In the genomic region with DNA sequence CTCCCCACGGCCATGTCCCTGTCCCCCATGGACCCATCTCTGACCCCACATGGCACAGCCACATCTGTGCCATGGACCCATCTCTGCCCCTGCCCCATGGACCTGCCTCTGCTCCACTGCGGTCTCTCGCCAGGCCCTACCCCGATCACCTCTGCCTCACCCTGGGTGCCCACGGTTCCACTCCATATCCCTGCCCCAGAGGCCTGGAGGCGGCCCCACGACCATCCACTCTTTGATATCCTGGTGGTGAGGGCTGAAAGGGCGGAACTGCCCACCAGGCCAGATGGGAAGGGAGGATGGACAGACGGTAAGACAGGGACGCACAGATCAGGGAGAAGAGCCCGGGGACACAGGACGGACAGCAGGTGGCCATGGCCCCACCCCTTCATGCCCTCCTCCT, we compare ENCODE assay signal across 13 cellular contexts. TPM values are rescaled to one million over a fixed set of nuclear protein-coding genes. Genes with fewer than 3 reads are reported as not detected.
DNase-seq lines count a peak whose midpoint lies in the region; ATAC-seq, FAIRE-seq and TF ChIP-seq lines count a peak whose summit lies in the region.
"Had no signal": no experiment of that assay in that cellular context is flagged by ENCODE, and none has a peak within 500 bp of the region (broad histone marks: within the 10 kb centered on the region; RNA-seq: fewer than 3 reads in every experiment).

No MANE protein-coding gene starts in this region.

- H4K8ac ChIP-seq in mesenchymal stem cell (ENCODE audit: low read length), result peak overlapping the region; percentile 41

- H2BK15ac ChIP-seq in mesenchymal stem cell (ENCODE audit: low read depth, poor library complexity, severe bottlenecking), result no peak overlapping the region

- H3K4me1 ChIP-seq in HEK293 (ENCODE audit: control insufficient read depth, insufficient read depth, low read length) (no peaks in the 10 kb centered on the region; the same call in 1 of the 2 replicates), astrocyte (ENCODE audit: insufficient read depth, low read length) (peaks cover 12% of the 10 kb centered on the region), mesenchymal stem cell (ENCODE audit: control insufficient read depth, insufficient read depth, low read depth, low read length) (peaks cover 52% of the 10 kb centered on the region)

- peak overlapping the region; percentile 16; the same call in 1 of the 2 replicates for H3K4me3 ChIP-seq in AG10803 (ENCODE audit: low read length)
- H3K4me3 ChIP-seq in HEK293 (ENCODE audit: low read depth, low read length), result no peak overlapping the region
- H3K4me3 ChIP-seq in astrocyte (ENCODE audit: insufficient read depth, low read depth, low read length), result peak overlapping the region; percentile 33
- H3K4me3 ChIP-seq in mesenchymal stem cell (ENCODE audit: insufficient read depth in 1 of 2, low read depth in 1 of 2, low read length in 2 of 2), result no peak overlapping the region

- H2BK120ac ChIP-seq in mesenchymal stem cell (ENCODE audit: low read depth, low read length), result peak overlapping the region; percentile 42

- 69% methylated on average over 12 of the region's 12 CpGs for WGBS in mesenchymal stem cell

- H3K9ac ChIP-seq in astrocyte (ENCODE audit: low read length) (no peak overlapping the region), mesenchymal stem cell (ENCODE audit: low read length) (no peak overlapping the region)

- H2AFZ ChIP-seq in astrocyte (ENCODE audit: low read depth, low read length) (no peak overlapping the region), mesenchymal stem cell (ENCODE audit: low read depth, low read length) (no peak overlapping the region)

- peaks cover 10% of the 10 kb centered on the region for H3K4me1 Mint-ChIP-seq in astrocyte (ENCODE audit: low read depth, unreplicated experiment)

- peak overlapping the region; percentile 58 for H3K4me2 ChIP-seq in astrocyte (ENCODE audit: low read length)
- no peak overlapping the region for H3K4me2 ChIP-seq in mesenchymal stem cell (ENCODE audit: low read length, poor library complexity, severe bottlenecking)

- FAIRE-seq in astrocyte (lab: Jason Lieb, UNC), result no peak
- FAIRE-seq: D721Med, GM18507 had no signal

- CTCF ChIA-PET in HEK293 (lab: Yijun Ruan, JAX), result no interaction called here

- peaks cover 16% of the 10 kb centered on the region for H3K79me1 ChIP-seq in mesenchymal stem cell (replicated peaks; ENCODE audit: low read length, poor library complexity, severe bottlenecking)

- peaks cover 44% of the 10 kb centered on the region for H4K20me1 ChIP-seq in astrocyte (ENCODE audit: insufficient read depth, low read length)

- H3K9me3 Mint-ChIP-seq in astrocyte (ENCODE audit: unreplicated experiment), result no peaks in the 10 kb centered on the region

- H3K9me3 ChIP-seq in HEK293 (ENCODE audit: control insufficient read depth, insufficient read depth, low read depth, low read length) (no peaks in the 10 kb centered on the region), astrocyte (ENCODE audit: insufficient read depth, low read depth, low read length) (no peaks in the 10 kb centered on the region), mesenchymal stem cell (ENCODE audit: control insufficient read depth, low read length) (no peaks in the 10 kb centered on the region)
- H3K9me3 ChIP-seq: heart right ventricle had no signal

- H3K27ac ChIP-seq in HEK293 (ENCODE audit: extremely low read depth, low read depth, low read length) (no peak overlapping the region), astrocyte (ENCODE audit: low read depth, low read length) (no peak overlapping the region), mesenchymal stem cell (ENCODE audit: low read length, poor library complexity, severe bottlenecking) (no peak overlapping the region)
- H3K27ac ChIP-seq: heart right ventricle had no signal

- H2AK5ac ChIP-seq in mesenchymal stem cell (ENCODE audit: low read length, severe bottlenecking), result no peak overlapping the region

- H3K14ac ChIP-seq in mesenchymal stem cell (ENCODE audit: low read length in 2 of 2), result peak overlapping the region in 1 of 2 experiments; percentile 22

- no peak for DNase-seq in AG10803 (ENCODE audit: low read depth)
- DNase-seq in astrocyte (ENCODE audit: low read depth), result no peak
- no peak for DNase-seq in mesenchymal stem cell
- no peak for DNase-seq in activated gamma-delta T cell (lab: John Stamatoyannopoulos, UW)
- DNase-seq in DMS 273 treated with DMSO at 0.1 percent for 48 hours (lab: John Stamatoyannopoulos, UW), result no peak
- DNase-seq: heart right ventricle had no signal

- H2BK5ac ChIP-seq in mesenchymal stem cell (ENCODE audit: low read depth, low read length, poor library complexity, severe bottlenecking), result no peak overlapping the region

- ATAC-seq in HG02885 (IDR thresholded peaks at IDR 0.05; ENCODE audit: poor library complexity, unreplicated experiment) (no peak), GM21528 (IDR thresholded peaks at IDR 0.05; ENCODE audit: low FRiP score, unreplicated experiment) (no peak)

- peak overlapping the region; percentile 50 for H3K4me3 Mint-ChIP-seq in astrocyte (ENCODE audit: unreplicated experiment)

- peaks cover 0 to 35% of the 10 kb centered on the region in 2 experiments; a peak in 2 of 3 replicates for H3K36me3 ChIP-seq in HEK293 (ENCODE audit: control insufficient read depth in 2 of 2, insufficient read depth in 1 of 2, low read length in 2 of 2)
- peaks cover 5% of the 10 kb centered on the region for H3K36me3 ChIP-seq in astrocyte (ENCODE audit: insufficient read depth, low read length)
- H3K36me3 ChIP-seq in mesenchymal stem cell (ENCODE audit: control insufficient read depth in 1 of 2, insufficient read depth in 2 of 2, low read depth in 1 of 2, low read length in 2 of 2), result peaks cover 34 to 78% of the 10 kb centered on the region in 2 experiments

- TF ChIP-seq CTCF in AG10803 (conservative IDR thresholded peaks at IDR 0.05; ENCODE audit: low read length), result no peak
- no peak for TF ChIP-seq CTCF in HEK293 (tag by site-specific recombination; IDR thresholded peaks at IDR 0.05)
- TF ChIP-seq CTCF in astrocyte (IDR thresholded peaks at IDR 0.05; ENCODE audit: insufficient read depth, low read depth, low read length), result no peak

- no peaks in the 10 kb centered on the region for H3K79me2 ChIP-seq in astrocyte (ENCODE audit: insufficient read depth, low read length)

- H4K91ac ChIP-seq in mesenchymal stem cell (ENCODE audit: low read length), result peak overlapping the region; percentile 79

- no peaks in the 10 kb centered on the region for H3K27me3 Mint-ChIP-seq in astrocyte (ENCODE audit: low read depth, unreplicated experiment)

- peaks cover 11% of the 10 kb centered on the region for H3K27me3 ChIP-seq in astrocyte (ENCODE audit: insufficient read depth, low read length)
- peaks cover 0 to 17% of the 10 kb centered on the region in 2 experiments for H3K27me3 ChIP-seq in mesenchymal stem cell (ENCODE audit: control insufficient read depth in 1 of 2, insufficient read depth in 1 of 2, low read length in 2 of 2)

- peak overlapping the region in 1 of 2 experiments; percentile 77 for H3K18ac ChIP-seq in mesenchymal stem cell (ENCODE audit: low read depth in 1 of 2, low read length in 2 of 2)

- no peak overlapping the region for H3K23ac ChIP-seq in mesenchymal stem cell (ENCODE audit: low read length in 2 of 2)

- POLR2A ChIA-PET in HEK293 (lab: Yijun Ruan, JAX), result interaction anchor here (1.0 kb wide), 1 partner anchor 22 kb away, joined by 3 read pairs; no protein-coding TSS in a partner anchor

- H3K27ac Mint-ChIP-seq in astrocyte (ENCODE audit: unreplicated experiment), result no peak overlapping the region

- H2BK12ac ChIP-seq in mesenchymal stem cell (ENCODE audit: low read length in 2 of 2), result peak overlapping the region in 1 of 2 experiments; percentile 51

- H3K36me3 Mint-ChIP-seq in astrocyte (ENCODE audit: low read depth, unreplicated experiment), result peaks cover 2% of the 10 kb centered on the region

- H3K4ac ChIP-seq in mesenchymal stem cell (ENCODE audit: low read depth in 1 of 2, low read length in 2 of 2), result peak overlapping the region in 1 of 2 experiments; percentile 12

TF ChIP-seq in HEK293, 187 proteins besides CTCF, POLR2A, EP300 and RAD21:
- TF ChIP-seq ZNF132 (tag by site-specific recombination; IDR thresholded peaks at IDR 0.05; ENCODE audit: borderline replicate concordance) (no peak), EGR2 (tag by site-specific recombination; IDR thresholded peaks at IDR 0.05; ENCODE audit: low read depth) (peak; percentile 29; the same call in 1 of the 2 replicates)

RNA-seq across cellular contexts. Expression of gene PTGER1, which starts 0.3 kb away (rescaled TPM):
- 0.41 and 0.91 TPM in 2 replicates for total RNA-seq in astrocyte
- 1.2 TPM for polyA plus RNA-seq in mesenchymal stem cell (2013, experiment 1 of 2)
- 1.3 TPM for polyA plus RNA-seq in mesenchymal stem cell (2013, experiment 2 of 2)
- total RNA-seq: myocyte, temporal lobe had no signal

RNA-seq across cellular contexts. Expression of gene GIPC1, which starts 21.1 kb away (rescaled TPM):
- total RNA-seq in astrocyte, result 145 and 169 TPM in 2 replicates
- polyA plus RNA-seq in mesenchymal stem cell (2013, experiment 1 of 2), result 120 TPM
- 116 TPM for polyA plus RNA-seq in mesenchymal stem cell (2013, experiment 2 of 2)

RNA-seq across cellular contexts. Expression of gene PKN1, which starts 41.7 kb away (rescaled TPM):
- 59.2 and 68.3 TPM in 2 replicates for total RNA-seq in astrocyte
- 75.4 TPM for polyA plus RNA-seq in mesenchymal stem cell (2013, experiment 1 of 2)
- polyA plus RNA-seq in mesenchymal stem cell (2013, experiment 2 of 2), result 74.2 TPM

RNA-seq across cellular contexts. Expression of gene DNAJB1, which starts 43.4 kb away (rescaled TPM):
- 100 and 105 TPM in 2 replicates for total RNA-seq in astrocyte
- 59.4 TPM for polyA plus RNA-seq in mesenchymal stem cell (2013, experiment 1 of 2)
- 60.1 TPM for polyA plus RNA-seq in mesenchymal stem cell (2013, experiment 2 of 2)

RNA-seq across cellular contexts. Expression of gene TECR, which starts 54.6 kb away (rescaled TPM):
- total RNA-seq in astrocyte, result 106 and 110 TPM in 2 replicates
- polyA plus RNA-seq in mesenchymal stem cell (2013, experiment 1 of 2), result 136 TPM
- polyA plus RNA-seq in mesenchymal stem cell (2013, experiment 2 of 2), result 131 TPM

Comparison
In these comparisons a context has a peak if more than half of its experiments do, and no peak if none do; other contexts are left out.
1. H3K4me3 ChIP-seq: peak in AG10803 (single experiment) and astrocyte (single experiment); none in HEK293 (single experiment) and mesenchymal stem cell (0 of 2).